In the genomic region with DNA sequence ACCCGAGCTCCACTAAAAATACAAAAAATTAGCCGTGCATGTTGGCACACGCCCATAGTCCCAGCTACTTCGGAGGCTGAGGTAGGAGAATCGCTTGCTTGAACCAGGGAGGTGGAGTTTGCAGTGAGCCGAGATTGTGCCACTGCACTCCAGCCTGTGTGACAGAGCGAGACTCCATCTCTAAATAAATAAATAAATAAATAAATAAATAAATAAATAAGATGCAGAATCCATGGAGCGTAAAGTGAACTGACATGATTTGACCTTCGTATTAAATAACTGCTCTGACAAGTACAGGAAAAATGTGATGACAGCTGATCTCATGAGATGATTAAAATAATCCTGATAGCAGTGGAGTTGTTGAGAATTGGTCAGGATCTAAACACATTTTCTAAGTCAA, we compare ENCODE assay signal across 6 cellular contexts.
DNase-seq lines count a peak whose midpoint lies in the region; ATAC-seq and TF ChIP-seq lines count a peak whose summit lies in the region.
"Not testable (repeated sequence)": the region's sequence is repeated elsewhere in the genome, so short reads cannot be mapped to it uniquely, and the experiment has no call there.

No MANE protein-coding gene starts in this region.

- intact Hi-C loops in activated CD4-positive, alpha-beta T cell treated with anti-CD3 and anti-CD28 coated beads for 36 hours (cut with DNase I, micrococcal nuclease); spleen (cut with DNase I; ENCODE audit: low total_unique reads): not testable (repeated sequence)
- intact Hi-C loops in natural killer cell (cut with micrococcal nuclease) = loop anchor here (10.0 kb wide), 1 partner anchor 248 kb away; no protein-coding TSS in a partner anchor

- not testable (repeated sequence) for TF ChIP-seq POLR2A in spleen (IDR thresholded peaks at IDR 0.05)

- TF ChIP-seq CTCF in natural killer cell (IDR thresholded peaks at IDR 0.05); spleen (IDR thresholded peaks at IDR 0.05 in 8 of 11, conservative IDR thresholded peaks at IDR 0.05 in 3 of 11): not testable (repeated sequence)

- CTCF ChIA-PET in CD8-positive, alpha-beta memory T cell (lab: Charles Lee) = not testable (repeated sequence)
- CTCF ChIA-PET in activated CD4-positive, alpha-beta T cell treated with anti-CD3 and anti-CD28 coated beads for 36 hours (lab: Charles Lee) = interaction anchor here (1.3 kb wide), 1 partner anchor 217 kb away, joined by 3 read pairs; no protein-coding TSS in a partner anchor

- H3K4me1 ChIP-seq in CD8-positive, alpha-beta memory T cell (ENCODE audit: insufficient read depth, low read length); spleen: not testable (repeated sequence)

- 84 to 99% (median 90%) methylated on average over 9 of the region's 9 CpGs for WGBS in spleen, 5 donors

- H3K4me3 Mint-ChIP-seq in CD8-positive, alpha-beta memory T cell; activated CD4-positive, alpha-beta T cell treated with anti-CD3 and anti-CD28 coated beads for 36 hours; activated T-cell treated with anti-CD3 and anti-CD28 coated beads, Interleukin-2, amount 50 U/mL, for 24 hours; natural killer cell; stimulated activated naive CD8-positive, alpha-beta T cell treated with anti-CD3 and anti-CD28 coated beads, Interleukin-15, Interleukin-2, amounts not matched to agents 100 ng/mL and 50 ng/mL, for 24 hours: not testable (repeated sequence)

- DNase-seq in CD8-positive, alpha-beta memory T cell; activated CD4-positive, alpha-beta T cell treated with anti-CD3 and anti-CD28 coated beads for 36 hours; activated T-cell treated with anti-CD3 and anti-CD28 coated beads, Interleukin-2, amount 50 U/mL, for 24 hours; natural killer cell: not testable (repeated sequence)
- peak; percentile 22 for DNase-seq in spleen

- peaks cover 0 to 80% (median 20%) of the 10 kb centered on the region in 3 donors for H3K36me3 Mint-ChIP-seq in CD8-positive, alpha-beta memory T cell
- peaks cover 28% of the 10 kb centered on the region for H3K36me3 Mint-ChIP-seq in activated CD4-positive, alpha-beta T cell treated with anti-CD3 and anti-CD28 coated beads for 36 hours (ENCODE audit: low read depth)
- peaks cover 81% of the 10 kb centered on the region for H3K36me3 Mint-ChIP-seq in activated T-cell treated with anti-CD3 and anti-CD28 coated beads, Interleukin-2, amount 50 U/mL, for 24 hours (ENCODE audit: low read depth)
- peaks cover 12% of the 10 kb centered on the region for H3K36me3 Mint-ChIP-seq in natural killer cell
- peaks cover 23% of the 10 kb centered on the region for H3K36me3 Mint-ChIP-seq in stimulated activated naive CD8-positive, alpha-beta T cell treated with anti-CD3 and anti-CD28 coated beads, Interleukin-15, Interleukin-2, amounts not matched to agents 100 ng/mL and 50 ng/mL, for 24 hours (ENCODE audit: low read depth)

- not testable (repeated sequence) for H3K36me3 ChIP-seq in CD8-positive, alpha-beta memory T cell (ENCODE audit: insufficient read depth, low read length)
- peaks cover 0 to 87% (median 16%) of the 10 kb centered on the region in 6 donors for H3K36me3 ChIP-seq in spleen

- H3K4me3 ChIP-seq in CD8-positive, alpha-beta memory T cell (ENCODE audit: low read length); spleen: not testable (repeated sequence)

- H3K27me3 Mint-ChIP-seq in CD8-positive, alpha-beta memory T cell; activated CD4-positive, alpha-beta T cell treated with anti-CD3 and anti-CD28 coated beads for 36 hours; activated T-cell treated with anti-CD3 and anti-CD28 coated beads, Interleukin-2, amount 50 U/mL, for 24 hours; natural killer cell (ENCODE audit: low read depth in 2 of 2); stimulated activated naive CD8-positive, alpha-beta T cell treated with anti-CD3 and anti-CD28 coated beads, Interleukin-15, Interleukin-2, amounts not matched to agents 100 ng/mL and 50 ng/mL, for 24 hours: not testable (repeated sequence)

- peaks cover 42 to 60% (median 52%) of the 10 kb centered on the region in 3 donors for H3K4me1 Mint-ChIP-seq in CD8-positive, alpha-beta memory T cell
- not testable (repeated sequence) for H3K4me1 Mint-ChIP-seq in activated CD4-positive, alpha-beta T cell treated with anti-CD3 and anti-CD28 coated beads for 36 hours; activated T-cell treated with anti-CD3 and anti-CD28 coated beads, Interleukin-2, amount 50 U/mL, for 24 hours (ENCODE audit: low read depth); stimulated activated naive CD8-positive, alpha-beta T cell treated with anti-CD3 and anti-CD28 coated beads, Interleukin-15, Interleukin-2, amounts not matched to agents 100 ng/mL and 50 ng/mL, for 24 hours (ENCODE audit: low read depth)
- H3K4me1 Mint-ChIP-seq in natural killer cell = peaks cover 32 to 35% of the 10 kb centered on the region in 2 donors

- peak overlapping the region in 5 of 8 donors; percentile 1 to 44 (median 10) for H3K27ac Mint-ChIP-seq in CD8-positive, alpha-beta memory T cell
- peak overlapping the region; percentile 2 for H3K27ac Mint-ChIP-seq in activated CD4-positive, alpha-beta T cell treated with anti-CD3 and anti-CD28 coated beads for 36 hours
- peak overlapping the region; percentile 1 for H3K27ac Mint-ChIP-seq in activated T-cell treated with anti-CD3 and anti-CD28 coated beads, Interleukin-2, amount 50 U/mL, for 24 hours
- H3K27ac Mint-ChIP-seq in natural killer cell = peak overlapping the region; percentile 30 to 69
- H3K27ac Mint-ChIP-seq in stimulated activated naive CD8-positive, alpha-beta T cell treated with anti-CD3 and anti-CD28 coated beads, Interleukin-15, Interleukin-2, amounts not matched to agents 100 ng/mL and 50 ng/mL, for 24 hours = peak overlapping the region; percentile 5

- not testable (repeated sequence) for H3K27ac ChIP-seq in CD8-positive, alpha-beta memory T cell (ENCODE audit: low read depth, low read length); spleen

- H3K9me3 Mint-ChIP-seq in CD8-positive, alpha-beta memory T cell; activated CD4-positive, alpha-beta T cell treated with anti-CD3 and anti-CD28 coated beads for 36 hours (ENCODE audit: low read depth); activated T-cell treated with anti-CD3 and anti-CD28 coated beads, Interleukin-2, amount 50 U/mL, for 24 hours; natural killer cell; stimulated activated naive CD8-positive, alpha-beta T cell treated with anti-CD3 and anti-CD28 coated beads, Interleukin-15, Interleukin-2, amounts not matched to agents 100 ng/mL and 50 ng/mL, for 24 hours: not testable (repeated sequence)

- ATAC-seq in activated CD4-positive, alpha-beta T cell treated with anti-CD3 and anti-CD28 coated beads for 36 hours; natural killer cell: not testable (repeated sequence)

- not testable (repeated sequence) for H3K27me3 ChIP-seq in CD8-positive, alpha-beta memory T cell (ENCODE audit: insufficient read depth, low read length, poor library complexity, severe bottlenecking); spleen (replicated peaks in 1 of 7)

- not testable (repeated sequence) for H3K9me3 ChIP-seq in CD8-positive, alpha-beta memory T cell (ENCODE audit: low read length); spleen

- POLR2A ChIA-PET in CD8-positive, alpha-beta memory T cell (lab: Charles Lee); activated CD4-positive, alpha-beta T cell treated with anti-CD3 and anti-CD28 coated beads for 36 hours (lab: Charles Lee): not testable (repeated sequence)
